Comparison of ENCODE assay signal across 17 cellular contexts in the genomic region with DNA sequence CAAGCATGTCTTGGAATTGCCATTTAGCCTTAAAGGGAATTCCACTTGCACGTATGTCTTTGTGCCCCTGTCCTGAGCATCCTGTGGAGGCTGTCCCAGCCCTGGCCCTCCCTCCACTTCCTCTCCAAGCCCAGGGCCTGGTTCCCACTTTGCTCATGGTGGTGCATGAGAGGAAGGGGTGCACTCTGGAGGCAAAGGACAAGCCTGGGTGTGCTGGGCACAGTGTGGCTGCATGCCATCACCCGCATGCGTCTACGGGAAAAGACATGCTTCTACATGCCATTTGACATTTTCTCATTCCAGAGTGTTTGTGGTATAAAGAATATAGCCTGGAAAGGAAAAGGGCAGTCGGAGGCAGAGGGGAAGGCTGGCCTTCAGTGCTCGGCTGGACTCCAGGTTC. TPM values are rescaled to one million over a fixed set of nuclear protein-coding genes. Genes with fewer than 3 reads are reported as not detected.
"Had no signal": no experiment of that assay in that cellular context is flagged by ENCODE, and none has a peak within 500 bp of the region (broad histone marks: within the 10 kb centered on the region; RNA-seq: fewer than 3 reads in every experiment).

No MANE protein-coding gene starts in this region.

- H3K9me3 ChIP-seq: heart left ventricle, neutrophil, right atrium auricular region, tibial artery had no signal

- H3K36me3 ChIP-seq: heart left ventricle, neutrophil, right atrium auricular region, tibial artery had no signal

- H3K9me3 Mint-ChIP-seq: activated naive CD4-positive, alpha-beta T cell treated with anti-CD3 and anti-CD28 coated beads, Interleukin-2, amount 10 ng/mL, durations not matched to agents 7 days and 5 days had no signal

- H3K4me3 Mint-ChIP-seq: activated naive CD4-positive, alpha-beta T cell treated with anti-CD3 and anti-CD28 coated beads, Interleukin-2, amount 10 ng/mL, durations not matched to agents 7 days and 5 days; immature natural killer cell; memory B cell; naive thymus-derived CD8-positive, alpha-beta T cell; stimulated activated naive B cell treated with anti-CD40 and anti-IgM and Interleukin-4, amounts not matched to agents 10 μg/mL and 1 μg/mL and 100 μg/mL, for 72 hours; T-cell had no signal

- H3K36me3 Mint-ChIP-seq: T-cell had no signal

- H3K27ac Mint-ChIP-seq: activated naive CD4-positive, alpha-beta T cell treated with anti-CD3 and anti-CD28 coated beads, Interleukin-2, amount 10 ng/mL, durations not matched to agents 7 days and 5 days; immature natural killer cell; memory B cell; naive thymus-derived CD8-positive, alpha-beta T cell; T-cell had no signal

- H3K4me1 Mint-ChIP-seq: immature natural killer cell had no signal

- DNase-seq: activated CD4-positive, CD25-positive, alpha-beta regulatory T cell treated with anti-CD3 and anti-CD28 coated beads, Interleukin-2, amount 50 U/mL, for 72 hours; activated naive CD4-positive, alpha-beta T cell treated with anti-CD3 and anti-CD28 coated beads, Interleukin-2, amount 10 ng/mL, durations not matched to agents 7 days and 5 days; activated T-cell treated with anti-CD3 and anti-CD28 coated beads for 4 hours; foreskin melanocyte; heart left ventricle; immature natural killer cell; naive thymus-derived CD8-positive, alpha-beta T cell; posterior cingulate gyrus; stimulated activated CD4-positive, alpha-beta T cell treated with anti-CD3 and anti-CD28 coated beads, Interleukin-15, amount 100 ng/mL, for 24 hours; stimulated activated CD4-positive, alpha-beta T cell treated with anti-CD3 and anti-CD28 coated beads, Interleukin-4, amount 100 ng/mL, for 1 hour; stimulated activated naive B cell treated with anti-CD40 and anti-IgM and Interleukin-4, amounts not matched to agents 10 μg/mL and 1 μg/mL and 100 μg/mL, for 72 hours; T-cell; T-helper 9 cell had no signal

- H3K27ac ChIP-seq: heart left ventricle, neutrophil, right atrium auricular region, tibial artery had no signal

- H3K4me3 ChIP-seq: heart left ventricle, right atrium auricular region, tibial artery had no signal

- ATAC-seq: heart left ventricle; naive thymus-derived CD8-positive, alpha-beta T cell; stimulated activated naive B cell treated with anti-CD40 and anti-IgM and Interleukin-4, amounts not matched to agents 10 μg/mL and 1 μg/mL and 100 μg/mL, for 72 hours; T-cell had no signal

RNA-seq across cellular contexts. Expression of a gene that starts 7.2 kb away (rescaled TPM):
- total RNA-seq: naive thymus-derived CD8-positive, alpha-beta T cell had no signal
- polyA plus RNA-seq: immature natural killer cell; naive thymus-derived CD8-positive, alpha-beta T cell had no signal
